In the genomic region with DNA sequence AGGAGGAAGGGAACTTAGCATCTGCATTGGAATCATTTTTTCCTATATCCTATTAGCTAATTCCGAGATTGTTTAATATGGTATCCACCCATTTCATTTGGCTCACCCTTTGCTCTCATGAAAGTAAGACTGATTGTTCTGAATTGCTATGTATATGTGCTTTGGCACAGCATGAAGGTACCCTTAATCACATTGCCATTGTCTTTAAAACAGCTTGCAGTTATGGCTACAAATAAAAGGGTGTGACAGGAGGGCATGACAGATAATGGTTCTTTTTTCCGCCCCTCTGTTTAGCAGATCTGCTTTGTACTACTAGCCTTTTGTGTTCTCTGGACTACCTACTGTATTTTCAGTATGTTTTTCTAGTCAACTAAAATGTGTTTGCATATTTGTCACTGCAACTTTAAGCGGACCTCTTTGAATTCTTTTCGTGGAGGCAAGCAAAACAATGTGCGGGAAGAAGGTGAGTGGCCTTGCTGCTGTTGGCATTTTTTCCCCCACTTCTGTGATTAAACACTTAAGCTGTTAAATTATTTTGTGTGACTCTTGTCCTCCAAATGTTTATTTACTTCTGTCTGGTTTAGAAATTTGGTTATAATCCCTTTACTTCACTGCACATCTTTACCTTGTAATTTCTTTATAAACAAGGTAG, we compare ENCODE assay signal across 14 cellular contexts. TPM values are rescaled to one million over a fixed set of nuclear protein-coding genes. Genes with fewer than 3 reads are reported as not detected.
DNase-seq lines count a peak whose midpoint lies in the region; ATAC-seq and FAIRE-seq lines count a peak whose summit lies in the region.
"Had no signal": no experiment of that assay in that cellular context is flagged by ENCODE, and none has a peak within 500 bp of the region (broad histone marks: within the 10 kb centered on the region; RNA-seq: fewer than 3 reads in every experiment).

No MANE protein-coding gene starts in this region.

- peak; percentile 44 for DNase-seq in NCI-H345 (lab: John Stamatoyannopoulos, UW)
- DNase-seq in GM19239 (ENCODE audit: insufficient read length, low spot score), result no peak
- no peak for DNase-seq in NCI-H187 treated with DMSO at 0.1 percent for 48 hours (lab: John Stamatoyannopoulos, UW)
- DNase-seq in activated T-cell treated with anti-CD3 and anti-CD28 coated beads for 4 hours, result no peak
- no peak for DNase-seq in urothelium cell line (ENCODE audit: low spot score)
- DNase-seq: activated effector memory CD4-positive, alpha-beta T cell treated with Interleukin-2 at 50 U/mL for 16 hours; dorsolateral prefrontal cortex; H9; Karpas-422; OCI-M1 had no signal

- H3K27me3 ChIP-seq in HUES48 (ENCODE audit: control insufficient read depth, insufficient read depth, low read length), result no peaks in the 10 kb centered on the region
- H3K27me3 ChIP-seq in muscle layer of duodenum (ENCODE audit: low read depth, low read length), result no peaks in the 10 kb centered on the region
- H3K27me3 ChIP-seq: dorsolateral prefrontal cortex had no signal

- H3K9me3 ChIP-seq in HUES48 (ENCODE audit: control insufficient read depth, insufficient read depth, low read length) (peaks cover 14% of the 10 kb centered on the region), muscle layer of duodenum (ENCODE audit: control insufficient read depth in 1 of 2, low read length in 2 of 2) (no peaks in the 10 kb centered on the region)

- H3K9ac ChIP-seq in HUES48 (ENCODE audit: low read depth, low read length), result no peak overlapping the region

- FAIRE-seq in GM19239 (lab: Jason Lieb, UNC) (no peak), urothelium cell line (lab: Jason Lieb, UNC) (no peak)

- H3K36me3 ChIP-seq in HUES48 (ENCODE audit: control insufficient read depth, insufficient read depth, low read length) (peaks cover 5% of the 10 kb centered on the region; the same call in 1 of the 2 replicates), muscle layer of duodenum (ENCODE audit: control insufficient read depth in 1 of 2, insufficient read depth in 2 of 2, low read length in 2 of 2) (no peaks in the 10 kb centered on the region)

- no peak overlapping the region for H3K4me3 ChIP-seq in HUES48 (ENCODE audit: low read depth, low read length)
- no peak overlapping the region for H3K4me3 ChIP-seq in muscle layer of duodenum (ENCODE audit: low read depth in 1 of 2, low read length in 2 of 2)
- H3K4me3 ChIP-seq: dorsolateral prefrontal cortex had no signal

- peak overlapping the region; percentile 66 for H3K27ac ChIP-seq in HUES48 (ENCODE audit: low read depth, low read length)
- peak overlapping the region; percentile 26 for H3K27ac ChIP-seq in muscle layer of duodenum (ENCODE audit: low read length)

- peak; percentile 83 for ATAC-seq in esophagus mucosa
- ATAC-seq: SK-N-SH treated with all-trans-retinoic acid at 6 μM for 48 hours had no signal

- peaks cover 42% of the 10 kb centered on the region for H3K4me1 ChIP-seq in HUES48 (ENCODE audit: control insufficient read depth, insufficient read depth, low read length)
- peaks cover 3 to 26% of the 10 kb centered on the region in 2 donors for H3K4me1 ChIP-seq in muscle layer of duodenum (ENCODE audit: control insufficient read depth in 1 of 2, insufficient read depth in 2 of 2, low read length in 2 of 2)

RNA-seq across cellular contexts. Expression of gene FBXO34, which starts 35.8 kb away (rescaled TPM):
- total RNA-seq in esophagus mucosa, result 36.0 TPM
